ENCODE assay signal across 8 cellular contexts in the genomic region with DNA sequence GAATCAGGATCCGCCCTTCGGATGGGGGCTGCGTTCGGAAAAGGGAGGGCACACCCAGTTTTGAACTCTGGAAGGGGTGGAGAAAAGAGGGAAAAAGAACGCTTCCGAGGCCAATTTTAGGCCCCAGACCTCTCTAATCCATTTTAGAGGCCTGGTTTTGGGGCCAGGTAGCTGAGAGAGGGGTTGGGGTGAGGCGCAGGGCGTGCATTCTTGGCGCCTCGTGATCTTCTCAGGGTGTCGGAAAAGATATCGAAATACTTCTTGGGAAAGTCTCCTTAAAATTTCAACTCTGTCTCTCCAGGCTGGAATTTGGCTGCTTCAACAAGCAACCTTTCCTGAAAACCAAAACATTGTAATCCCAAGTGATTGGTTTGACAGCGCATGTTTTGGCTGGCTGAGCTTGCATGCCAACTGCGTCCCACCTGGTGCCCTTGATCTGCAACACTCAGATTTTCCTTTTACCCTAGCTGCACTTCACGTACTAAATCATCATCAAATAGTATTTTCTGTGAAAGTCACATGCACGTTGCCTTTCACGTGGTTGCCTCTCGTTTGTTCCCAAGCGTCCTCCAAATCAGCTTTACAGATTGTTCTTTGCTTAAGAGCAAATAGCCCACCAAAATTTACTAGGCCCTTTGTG. TPM values are rescaled to one million over a fixed set of nuclear protein-coding genes. Genes with fewer than 3 reads are reported as not detected.
A peak's percentile ranks its signal among the peaks of the same experiment; 100 is the strongest.
DNase-seq lines count a peak whose midpoint lies in the region; ATAC-seq and TF ChIP-seq lines count a peak whose summit lies in the region.

No MANE protein-coding gene starts in this region.

- no peaks in the 10 kb centered on the region for H3K27me3 Mint-ChIP-seq in activated B cell treated with CpG ODN at 0.5 μM for 24 hours

- no peaks in the 10 kb centered on the region for H3K27me3 ChIP-seq in cardiac muscle cell

- ATAC-seq in left cardiac atrium: no peak
- ATAC-seq in activated B cell treated with CpG ODN at 0.5 μM for 24 hours (ENCODE audit: low read depth): no peak
- ATAC-seq in GM18870 (IDR thresholded peaks at IDR 0.05; ENCODE audit: unreplicated experiment): no peak

- H3K4me3 ChIP-seq in cardiac muscle cell: peak overlapping the region; percentile 92

- TF ChIP-seq CTCF in cardiac muscle cell (IDR thresholded peaks at IDR 0.05; ENCODE audit: low read depth, low read length): no peak
- no peak for TF ChIP-seq CTCF in activated B cell treated with CpG ODN at 0.5 μM for 24 hours (IDR thresholded peaks at IDR 0.05)

- peak overlapping the region; percentile 97 for H3K27ac ChIP-seq in cardiac muscle cell

- POLR2A ChIA-PET in activated B cell treated with CpG ODN at 0.5 μM for 24 hours (lab: Charles Lee): interaction anchor here (0.5 to 3.3 kb wide), 33 partner anchors 9 to 1166 kb away, joined by 3 to 27 read pairs (median 5); partner anchors contain the start of genes COMMD1, EHBP1, FAM161A and PAPOLG

- CTCF ChIA-PET in activated B cell treated with CpG ODN at 0.5 μM for 24 hours (lab: Charles Lee): no interaction called here

- peaks cover 13% of the 10 kb centered on the region for H3K4me1 ChIP-seq in cardiac muscle cell (ENCODE audit: low read depth)

- H3K36me3 Mint-ChIP-seq in activated B cell treated with CpG ODN at 0.5 μM for 24 hours (ENCODE audit: low read depth): peaks cover 21% of the 10 kb centered on the region

- intact Hi-C loops in left cardiac atrium (cut with DNase I) (loop anchor here (5.0 kb wide), 2 partner anchors 67 to 223 kb away; partner anchors contain the start of gene USP34 (in 1 of the 2)), activated B cell treated with CpG ODN at 0.5 μM for 24 hours (cut with micrococcal nuclease) (loop anchor here (1.0 to 5.0 kb wide), 14 partner anchors 68 to 1166 kb away; partner anchors contain the start of genes B3GNT2, BCL11A, CCT4 and COMMD1)

- DNase-seq in cardiac muscle cell (ENCODE audit: low read depth in 1 of 2, low spot score in 1 of 2): peak in 1 of 2 donors; percentile 39
- no peak for DNase-seq in left cardiac atrium
- DNase-seq in NCI-H2029 treated with DMSO at 0.1 percent for 48 hours (lab: John Stamatoyannopoulos, UW): peak; percentile 12
- no peak for DNase-seq in activated B cell treated with CpG ODN at 0.5 μM for 24 hours
- peak; percentile 19 for DNase-seq in dedifferentiated amniotic fluid mesenchymal stem cell (ENCODE audit: extremely low spot score)
- peak; percentile 15 for DNase-seq in mucosa of gallbladder (ENCODE audit: low spot score)
- peak; percentile 6 to 13 for DNase-seq in stimulated activated CD8-positive, alpha-beta memory T cell treated with anti-CD3 and anti-CD28 coated beads, Interleukin-7, amount 100 ng/mL, for 1 hour (ENCODE audit: low read depth in 2 of 2)

- peaks cover 36% of the 10 kb centered on the region for H3K4me1 Mint-ChIP-seq in activated B cell treated with CpG ODN at 0.5 μM for 24 hours

- peak overlapping the region; percentile 90 for H3K4me3 Mint-ChIP-seq in activated B cell treated with CpG ODN at 0.5 μM for 24 hours

- no peaks in the 10 kb centered on the region for H3K9me3 ChIP-seq in cardiac muscle cell (ENCODE audit: low read depth)

- no peaks in the 10 kb centered on the region for H3K36me3 ChIP-seq in cardiac muscle cell

- H3K9me3 Mint-ChIP-seq in activated B cell treated with CpG ODN at 0.5 μM for 24 hours: no peaks in the 10 kb centered on the region

- peak overlapping the region; percentile 100 for H3K27ac Mint-ChIP-seq in activated B cell treated with CpG ODN at 0.5 μM for 24 hours

RNA-seq across cellular contexts. Expression of gene XPO1, which starts 0.9 kb away (rescaled TPM):
- 94.8 and 160 TPM in 2 replicates for total RNA-seq in cardiac muscle cell
- polyA plus RNA-seq in cardiac muscle cell: 80.6 and 103 TPM in 2 replicates
- total RNA-seq in left cardiac atrium: 10 to 100 TPM; 70.9 to 75.2 TPM
- total RNA-seq in activated B cell treated with CpG ODN at 0.5 μM for 24 hours: 183 and 217 TPM in 2 replicates
- total RNA-seq in mucosa of gallbladder: 134 TPM

Comparison
In these comparisons a context has a peak if more than half of its experiments do, and no peak if none do; other contexts are left out.
1. DNase-seq: peak in NCI-H2029 treated with DMSO at 0.1 percent for 48 hours (single experiment), dedifferentiated amniotic fluid mesenchymal stem cell (single experiment), mucosa of gallbladder (single experiment) and stimulated activated CD8-positive, alpha-beta memory T cell treated with anti-CD3 and anti-CD28 coated beads, Interleukin-7, amount 100 ng/mL, for 1 hour (2 of 2); none in left cardiac atrium (single experiment) and activated B cell treated with CpG ODN at 0.5 μM for 24 hours (single experiment).